Comparison of ENCODE assay signal across 24 cellular contexts in genomic region chr5:11128021-11128420, GRCh38.
DNase-seq lines count a peak whose midpoint lies in the region; ATAC-seq, FAIRE-seq and TF ChIP-seq lines count a peak whose summit lies in the region.
"Had no signal": no experiment of that assay in that cellular context is flagged by ENCODE, and none has a peak within 500 bp of the region (broad histone marks: within the 10 kb centered on the region; RNA-seq: fewer than 3 reads in every experiment).

No MANE protein-coding gene starts in this region.

- no peak overlapping the region for H3K4me3 Mint-ChIP-seq in activated CD4-positive, alpha-beta T cell treated with anti-CD3 and anti-CD28 coated beads for 36 hours
- no peak overlapping the region for H3K4me3 Mint-ChIP-seq in immature natural killer cell
- H3K4me3 Mint-ChIP-seq: T-helper 1 cell treated with Interleukin-12 subunit alpha and Interleukin-12 subunit beta and Interleukin-4 antibody, amounts not matched to agents 30 μg/mL and 1 μg/mL, for 36 hours had no signal

- no peaks in the 10 kb centered on the region for H3K9me1 ChIP-seq in K562 (ENCODE audit: control insufficient read depth, insufficient read depth, low read length)

- TF ChIP-seq RAD21 in K562 (CRISPR knock-in tag; conservative IDR thresholded peaks at IDR 0.05 in 1 of 2, IDR thresholded peaks at IDR 0.05 in 1 of 2) = no peak

- POLR2A ChIA-PET in activated CD4-positive, alpha-beta T cell treated with anti-CD3 and anti-CD28 coated beads for 36 hours (lab: Charles Lee) = interaction anchor here (0.9 kb wide), 1 partner anchor 15 kb away, joined by 3 read pairs; no protein-coding TSS in a partner anchor
- POLR2A ChIA-PET in K562 (lab: Yijun Ruan, JAX) = interaction anchor here (1.6 kb wide), 1 partner anchor 11 kb away, joined by 4 read pairs; no protein-coding TSS in a partner anchor

- in situ Hi-C loops in K562 (cut with MboI) = no loop called here

- BruUV-seq in K562 (replicated peaks; lab: Mats Ljungman, UMichigan) = no TSS peak

- TF ChIP-seq CTCF in K562 (IDR thresholded peaks at IDR 0.05 in 2 of 3, conservative IDR thresholded peaks at IDR 0.05 in 1 of 3; ENCODE audit: insufficient read depth in 2 of 3, low read depth in 1 of 3, low read length in 3 of 3) = no peak

- no peak overlapping the region for H3K4me3 ChIP-seq in K562
- H3K4me3 ChIP-seq: GM12878 had no signal

- peaks cover 0 to 14% of the 10 kb centered on the region in 2 experiments; a peak in 2 of 5 replicates for H3K27me3 ChIP-seq in K562 (ENCODE audit: control insufficient read depth in 2 of 2, insufficient read depth in 2 of 2, low read length in 2 of 2)

- H2AFZ ChIP-seq in K562 (ENCODE audit: low read depth, low read length) = no peak overlapping the region

- H3K9ac ChIP-seq in K562 (ENCODE audit: insufficient read depth in 1 of 2, low read depth in 2 of 2, low read length in 2 of 2) = no peak overlapping the region
- H3K9ac ChIP-seq: KMS-11, SK-N-SH had no signal

- H3K27ac ChIP-seq in K562 (ENCODE audit: extremely low read depth, low read depth, low read length) = no peak overlapping the region
- H3K27ac ChIP-seq: KMS-11 had no signal

- no peak overlapping the region for H3K4me2 ChIP-seq in K562 (ENCODE audit: insufficient read depth, low read length)
- H3K4me2 ChIP-seq: KMS-11, SK-N-SH had no signal

- no peak for FAIRE-seq in K562 (lab: Jason Lieb, UNC)
- FAIRE-seq: GM12878 had no signal

- H3K4me1 ChIP-seq in K562 (replicated peaks in 1 of 2; ENCODE audit: control insufficient read depth in 2 of 2, insufficient read depth in 2 of 2, low read length in 2 of 2) = no peaks in the 10 kb centered on the region

- no peaks in the 10 kb centered on the region for H3K9me3 ChIP-seq in K562 (replicated peaks; ENCODE audit: control insufficient read depth, insufficient read depth, low read depth, low read length)
- H3K9me3 ChIP-seq: SK-N-SH had no signal

- no peaks in the 10 kb centered on the region for H3K4me1 Mint-ChIP-seq in activated CD4-positive, alpha-beta T cell treated with anti-CD3 and anti-CD28 coated beads for 36 hours
- H3K4me1 Mint-ChIP-seq in immature natural killer cell = no peaks in the 10 kb centered on the region

- H3K79me2 ChIP-seq in K562 (ENCODE audit: control insufficient read depth, insufficient read depth, low read length) = no peaks in the 10 kb centered on the region

- H3K36me3 ChIP-seq in K562 (ENCODE audit: control insufficient read depth, insufficient read depth, low read length) = no peaks in the 10 kb centered on the region

- H3K27ac Mint-ChIP-seq in activated CD4-positive, alpha-beta T cell treated with anti-CD3 and anti-CD28 coated beads for 36 hours = no peak overlapping the region
- no peak overlapping the region for H3K27ac Mint-ChIP-seq in immature natural killer cell
- H3K27ac Mint-ChIP-seq: T-helper 1 cell treated with Interleukin-12 subunit alpha and Interleukin-12 subunit beta and Interleukin-4 antibody, amounts not matched to agents 30 μg/mL and 1 μg/mL, for 36 hours had no signal

- intact Hi-C loops in activated CD4-positive, alpha-beta T cell treated with anti-CD3 and anti-CD28 coated beads for 36 hours (cut with DNase I, micrococcal nuclease) = no loop called here
- intact Hi-C loops in K562 (cut with micrococcal nuclease) = no loop called here

- CTCF ChIA-PET in activated CD4-positive, alpha-beta T cell treated with anti-CD3 and anti-CD28 coated beads for 36 hours (lab: Charles Lee) = interaction anchor here (0.7 kb wide), 1 partner anchor 10 kb away, joined by 3 read pairs; no protein-coding TSS in a partner anchor
- CTCF ChIA-PET in K562 (lab: Yijun Ruan, JAX; ENCODE audit: low intra/inter-chr PET ratio) = no interaction called here

- H4K20me1 ChIP-seq in K562 (replicated peaks; ENCODE audit: control insufficient read depth, insufficient read depth, low read length) = no peaks in the 10 kb centered on the region

- no peaks in the 10 kb centered on the region for H3K36me3 Mint-ChIP-seq in activated CD4-positive, alpha-beta T cell treated with anti-CD3 and anti-CD28 coated beads for 36 hours (ENCODE audit: low read depth)
- no peaks in the 10 kb centered on the region for H3K36me3 Mint-ChIP-seq in immature natural killer cell

- peak; percentile 49 for ATAC-seq in activated CD4-positive, alpha-beta T cell treated with anti-CD3 and anti-CD28 coated beads for 36 hours
- peak; percentile 21; the same call in 2 of the 3 replicates for ATAC-seq in K562
- no peak for ATAC-seq in HG02870 (IDR thresholded peaks at IDR 0.05; ENCODE audit: unreplicated experiment)
- ATAC-seq in GM21447 (IDR thresholded peaks at IDR 0.05; ENCODE audit: unreplicated experiment) = no peak
- ATAC-seq in GM21576 (IDR thresholded peaks at IDR 0.05; ENCODE audit: unreplicated experiment) = no peak
- ATAC-seq: GM12878 had no signal

- peaks cover 2% of the 10 kb centered on the region for H3K27me3 Mint-ChIP-seq in activated CD4-positive, alpha-beta T cell treated with anti-CD3 and anti-CD28 coated beads for 36 hours
- H3K27me3 Mint-ChIP-seq in immature natural killer cell (ENCODE audit: low read depth in 3 of 3) = peaks cover 0 to 2% (median 2%) of the 10 kb centered on the region in 3 donors

- no peak for TF ChIP-seq EP300 in K562 (IDR thresholded peaks at IDR 0.05; ENCODE audit: low read length)

- no peaks in the 10 kb centered on the region for H3K9me3 Mint-ChIP-seq in activated CD4-positive, alpha-beta T cell treated with anti-CD3 and anti-CD28 coated beads for 36 hours (ENCODE audit: low read depth)
- H3K9me3 Mint-ChIP-seq in immature natural killer cell = no peaks in the 10 kb centered on the region
- H3K9me3 Mint-ChIP-seq: T-helper 1 cell treated with Interleukin-12 subunit alpha and Interleukin-12 subunit beta and Interleukin-4 antibody, amounts not matched to agents 30 μg/mL and 1 μg/mL, for 36 hours had no signal

- no peak for DNase-seq in activated CD4-positive, alpha-beta T cell treated with anti-CD3 and anti-CD28 coated beads for 36 hours
- DNase-seq in activated CD4-positive, alpha-beta T cell treated with anti-CD3 and anti-CD28 coated beads for 1 hour = no peak
- DNase-seq in NCI-H446 (lab: John Stamatoyannopoulos, UW) (peak; percentile 61 to 87), K562 (ENCODE audit: extremely low read depth in 1 of 4, low spot score in 3 of 4) (no peak), immature natural killer cell (no peak)
- DNase-seq: Calu3, H7, IMR-90, MM.1S, NCI-H1092, NCI-H1417 treated with DMSO at 0.1 percent for 48 hours, NCI-H187 treated with DMSO at 0.1 percent for 48 hours, NCI-H2107, NCI-H2227 treated with DMSO at 0.1 percent for 48 hours, NCI-H510A treated with DMSO at 0.1 percent for 48 hours, NCI-H774, SK-N-SH, SW 1271 had no signal

- TF ChIP-seq POLR2A in K562 (conservative IDR thresholded peaks at IDR 0.05) = no peak

- WGBS in K562 (ENCODE audit: insufficient coverage, low coverage, missing lambda C conversion rate) = 0% methylated on average over 2 of the region's 2 CpGs

TF ChIP-seq in K562, 482 proteins besides CTCF, POLR2A, EP300 and RAD21:
- TF ChIP-seq HNRNPK (IDR thresholded peaks at IDR 0.05; ENCODE audit: low read depth, low read length, poor library complexity, severe bottlenecking) (no peak), NCOA2 (IDR thresholded peaks at IDR 0.05; ENCODE audit: partially characterized antibody in 2 of 2) (no peak), MLX (CRISPR knock-in tag; conservative IDR thresholded peaks at IDR 0.05) (no peak), RBFOX2 (IDR thresholded peaks at IDR 0.05; ENCODE audit: low read depth, low read length) (no peak), ZBTB5 (IDR thresholded peaks at IDR 0.05) (no peak), FIP1L1 (IDR thresholded peaks at IDR 0.05; ENCODE audit: low read depth, low read length, poor library complexity, severe bottlenecking) (no peak), ELF1 (tag; IDR thresholded peaks at IDR 0.05) (no peak), NKRF (IDR thresholded peaks at IDR 0.05; ENCODE audit: borderline replicate concordance) (no peak), NELFE (IDR thresholded peaks at IDR 0.05; ENCODE audit: insufficient read depth, insufficient read length) (no peak), SIN3B (IDR thresholded peaks at IDR 0.05; ENCODE audit: low read depth) (no peak)

Comparison
In these comparisons a context has a peak if more than half of its experiments do, and no peak if none do; other contexts are left out.
1. ATAC-seq: peak in activated CD4-positive, alpha-beta T cell treated with anti-CD3 and anti-CD28 coated beads for 36 hours (single experiment) and K562 (single experiment); none in HG02870 (single experiment), GM21447 (single experiment) and GM21576 (single experiment).
2. DNase-seq: peak in NCI-H446 (2 of 2); none in activated CD4-positive, alpha-beta T cell treated with anti-CD3 and anti-CD28 coated beads for 36 hours (single experiment), activated CD4-positive, alpha-beta T cell treated with anti-CD3 and anti-CD28 coated beads for 1 hour (single experiment), K562 (0 of 4) and immature natural killer cell (0 of 3).